11 cellular contexts compared by ENCODE assay signal in genomic region chr7:137873524-137873923, GRCh38. TPM values are rescaled to one million over a fixed set of nuclear protein-coding genes. Genes with fewer than 3 reads are reported as not detected.
DNase-seq lines count a peak whose midpoint lies in the region; ATAC-seq, FAIRE-seq and TF ChIP-seq lines count a peak whose summit lies in the region.
"Had no signal": no experiment of that assay in that cellular context is flagged by ENCODE, and none has a peak within 500 bp of the region (broad histone marks: within the 10 kb centered on the region; RNA-seq: fewer than 3 reads in every experiment).

No MANE protein-coding gene starts in this region.

- intact Hi-C loops in posterior vena cava (cut with DNase I) = no loop called here

- DNase-seq in AG04450 (ENCODE audit: low read depth, low spot score) (no peak), ELR (ENCODE audit: low read depth) (peak; percentile 82), hepatic stellate cell (ENCODE audit: low spot score) (peak; percentile 75), ureter (ENCODE audit: low spot score) (no peak), GM19239 (ENCODE audit: insufficient read length, low spot score) (no peak), posterior vena cava (ENCODE audit: low spot score) (no peak)
- no peak for DNase-seq in activated naive CD4-positive, alpha-beta T cell treated with anti-CD3 and anti-CD28 coated beads, Interleukin-2, amount 10 ng/mL, durations not matched to agents 7 days and 5 days
- DNase-seq: activated gamma-delta T cell, DMS79 had no signal

- H3K36me3 Mint-ChIP-seq in activated naive CD4-positive, alpha-beta T cell treated with anti-CD3 and anti-CD28 coated beads, Interleukin-2, amount 10 ng/mL, durations not matched to agents 7 days and 5 days = peaks cover 19% of the 10 kb centered on the region

- peak overlapping the region; percentile 66 for H3K27ac ChIP-seq in AG04450 (ENCODE audit: low read depth, low read length)

- no peak overlapping the region for H3K4me3 Mint-ChIP-seq in activated naive CD4-positive, alpha-beta T cell treated with anti-CD3 and anti-CD28 coated beads, Interleukin-2, amount 10 ng/mL, durations not matched to agents 7 days and 5 days

- H3K4me3 ChIP-seq in AG04450 (ENCODE audit: low read depth, low read length) = no peak overlapping the region

- no peaks in the 10 kb centered on the region for H3K9me3 Mint-ChIP-seq in activated naive CD4-positive, alpha-beta T cell treated with anti-CD3 and anti-CD28 coated beads, Interleukin-2, amount 10 ng/mL, durations not matched to agents 7 days and 5 days

- H3K9me3 ChIP-seq in AG04450 (ENCODE audit: control insufficient read depth, insufficient read depth, low read length) = no peaks in the 10 kb centered on the region

- ATAC-seq in HG03135 (IDR thresholded peaks at IDR 0.05; ENCODE audit: unreplicated experiment) = no peak

- peak overlapping the region; percentile 29 for H3K27ac Mint-ChIP-seq in activated naive CD4-positive, alpha-beta T cell treated with anti-CD3 and anti-CD28 coated beads, Interleukin-2, amount 10 ng/mL, durations not matched to agents 7 days and 5 days

- no peaks in the 10 kb centered on the region for H3K4me1 Mint-ChIP-seq in activated naive CD4-positive, alpha-beta T cell treated with anti-CD3 and anti-CD28 coated beads, Interleukin-2, amount 10 ng/mL, durations not matched to agents 7 days and 5 days

- CTCF ChIA-PET in AG04450 (lab: Charles Lee) = interaction anchor here (3.0 kb wide), 1 partner anchor 217 kb away, joined by 14 read pairs; no protein-coding TSS in a partner anchor
- CTCF ChIA-PET in activated naive CD4-positive, alpha-beta T cell treated with anti-CD3 and anti-CD28 coated beads, Interleukin-2, amount 10 ng/mL, durations not matched to agents 7 days and 5 days (lab: Charles Lee) = no interaction called here

- no peaks in the 10 kb centered on the region for H3K27me3 Mint-ChIP-seq in activated naive CD4-positive, alpha-beta T cell treated with anti-CD3 and anti-CD28 coated beads, Interleukin-2, amount 10 ng/mL, durations not matched to agents 7 days and 5 days

- H3K27me3 ChIP-seq in AG04450 (ENCODE audit: control insufficient read depth, insufficient read depth, low read length) = no peaks in the 10 kb centered on the region

- TF ChIP-seq CTCF in AG04450 (IDR thresholded peaks at IDR 0.05; ENCODE audit: low read depth, low read length) = no peak

- no peak for FAIRE-seq in GM19239 (lab: Jason Lieb, UNC)
- FAIRE-seq: urothelium cell line had no signal

- POLR2A ChIA-PET in AG04450 (lab: Yijun Ruan, JAX) = no interaction called here

RNA-seq across cellular contexts. Expression of gene DGKI, which starts 26.8 kb away (rescaled TPM):
- polyA plus RNA-seq in AG04450 (2011; rRNA removed) = 3.1 TPM in 2 replicates
- 13.8 and 14.5 TPM in 2 replicates for polyA minus RNA-seq in AG04450 (2011; rRNA and poly(A)+ RNA removed)
- total RNA-seq in ureter (3.3 TPM), posterior vena cava (1 to 10 TPM; 2.4 to 6.1 TPM)

Comparison
In these comparisons a context has a peak if more than half of its experiments do, and no peak if none do; other contexts are left out.
1. DNase-seq: peak in ELR (single experiment) and hepatic stellate cell (single experiment); none in AG04450 (single experiment), activated naive CD4-positive, alpha-beta T cell treated with anti-CD3 and anti-CD28 coated beads, Interleukin-2, amount 10 ng/mL, durations not matched to agents 7 days and 5 days (single experiment), ureter (single experiment), GM19239 (single experiment) and posterior vena cava (single experiment).